Comparison of ENCODE assay signal across 7 cellular contexts in genomic region chr17:47733414-47734288, GRCh38. TPM values are rescaled to one million over a fixed set of nuclear protein-coding genes. Genes with fewer than 3 reads are reported as not detected.
DNase-seq lines count a peak whose midpoint lies in the region; ATAC-seq and TF ChIP-seq lines count a peak whose summit lies in the region.

No MANE protein-coding gene starts in this region.

- TF ChIP-seq CTCF in VCaP (conservative IDR thresholded peaks at IDR 0.05), result no peak
- TF ChIP-seq CTCF in heart right ventricle (IDR thresholded peaks at IDR 0.05), result no peak

- 2 to 3% methylated on average over 92 to 93 of the region's 93 CpGs for WGBS in heart right ventricle, 2 donors

- H3K9me3 ChIP-seq in heart right ventricle, result no peaks in the 10 kb centered on the region

- peak; percentile 25 for ATAC-seq in GM18909 (IDR thresholded peaks at IDR 0.05; ENCODE audit: poor library complexity, unreplicated experiment)
- peak; percentile 18 for ATAC-seq in HG02798 (IDR thresholded peaks at IDR 0.05; ENCODE audit: poor library complexity, unreplicated experiment)
- peak in 3 of 8 donors; percentile 12 to 34 (median 33) for ATAC-seq in heart right ventricle

- H3K4me1 ChIP-seq in heart right ventricle, result peaks cover 0 to 15% (median 9%) of the 10 kb centered on the region in 9 donors

- H3K4me3 ChIP-seq in heart right ventricle (peak overlapping the region; percentile 5 to 59 (median 45)), skeletal muscle cell (ENCODE audit: low read depth, low read length) (peak overlapping the region; percentile 38)

- DNase-seq in heart right ventricle, result no peak
- no peak for DNase-seq in skeletal muscle cell (ENCODE audit: low read depth)
- no peak for DNase-seq in T-helper 9 cell
- DNase-seq in AG20443 (ENCODE audit: low spot score), result no peak

- intact Hi-C loops in heart right ventricle (cut with DNase I), result loop anchor here in 1 of 10 donors (10.0 kb wide), 1 partner anchor 59 kb away; no protein-coding TSS in a partner anchor

- H3K36me3 ChIP-seq in heart right ventricle, result no peaks in the 10 kb centered on the region

- H3K27ac ChIP-seq in VCaP (peak overlapping the region; percentile 19; the same call in 1 of the 2 replicates), heart right ventricle (peak overlapping the region in 1 of 10 donors; percentile 82)

- H3K27me3 ChIP-seq in heart right ventricle, result peaks cover 14 to 75% (median 57%) of the 10 kb centered on the region in 7 donors

RNA-seq across cellular contexts. Expression of gene TBX21, which starts 0.6 kb away (rescaled TPM):
- 1 to 10 TPM in 1 of 10 donors, under 1 TPM in 5, not detected in 4; 0.11 to 2.0 (median 0.29) TPM for total RNA-seq in heart right ventricle
- under 1 TPM; 0.07 to 0.15 TPM for polyA plus RNA-seq in heart right ventricle

RNA-seq across cellular contexts. Expression of gene TBKBP1, which starts 39.7 kb away (rescaled TPM):
- 10 to 100 TPM in 9 of 10 donors, 1 to 10 TPM in 1; 8.4 to 19.9 (median 12.6) TPM for total RNA-seq in heart right ventricle
- polyA plus RNA-seq in heart right ventricle, result 10 to 100 TPM in 1 of 2 donors, 1 to 10 TPM in 1; 9.9 to 27.9 TPM
